In genomic region chr5:159262859-159263568, GRCh38 we compare ENCODE assay signal across 9 cellular contexts. TPM values are rescaled to one million over a fixed set of nuclear protein-coding genes. Genes with fewer than 3 reads are reported as not detected.
A peak's percentile ranks its signal among the peaks of the same experiment; 100 is the strongest.
DNase-seq lines count a peak whose midpoint lies in the region; ATAC-seq, FAIRE-seq and TF ChIP-seq lines count a peak whose summit lies in the region.
"Had no signal": no experiment of that assay in that cellular context is flagged by ENCODE, and none has a peak within 500 bp of the region (broad histone marks: within the 10 kb centered on the region; RNA-seq: fewer than 3 reads in every experiment).

TSS of gene UBLCP1 (plus strand) at chr5:159263290. CDS start at chr5:159268916, 5,626 bp downstream.

- no peaks in the 10 kb centered on the region for H4K20me1 ChIP-seq in keratinocyte (ENCODE audit: control insufficient read depth, extremely low read depth, insufficient read depth, low read length)

- H3K4me1 ChIP-seq in keratinocyte (ENCODE audit: control insufficient read depth, extremely low read depth, insufficient read depth, low read length), result peaks cover 15% of the 10 kb centered on the region

- peak within 1 kb of the TSS; percentile 96 for H3K4me3 ChIP-seq in AG10803 (ENCODE audit: low read length)
- H3K4me3 ChIP-seq in keratinocyte (ENCODE audit: control insufficient read depth in 2 of 3, extremely low read depth in 1 of 3, insufficient read depth in 2 of 3, low read depth in 1 of 3, low read length in 3 of 3), result peak within 1 kb of the TSS; percentile 81 to 95 (median 83)

- dilution Hi-C loops in keratinocyte (cut with MboI; ENCODE audit: extremely low pct_ligation_motif_present, low sequenced_read_pairs), result no loop called here

- ATAC-seq in GM19043 (IDR thresholded peaks at IDR 0.05; ENCODE audit: low read depth, unreplicated experiment) (peak; percentile 88), HG03354 (IDR thresholded peaks at IDR 0.05; ENCODE audit: poor library complexity, severe bottlenecking, unreplicated experiment) (peak; percentile 92)

- peak within 1 kb of the TSS; percentile 95 for H3K27ac ChIP-seq in keratinocyte (ENCODE audit: control insufficient read depth, insufficient read depth, low read length)

- peak within 1 kb of the TSS; percentile 79 for H3K4me2 ChIP-seq in keratinocyte (ENCODE audit: control insufficient read depth, extremely low read depth, insufficient read depth, low read depth, low read length)

- no peaks in the 10 kb centered on the region for H3K9me1 ChIP-seq in keratinocyte (ENCODE audit: control insufficient read depth, extremely low read depth, insufficient read depth, low read length)

- H3K27me3 ChIP-seq in keratinocyte (ENCODE audit: control insufficient read depth, extremely low read depth, insufficient read depth, low read length), result no peaks in the 10 kb centered on the region

- H3K36me3 ChIP-seq in keratinocyte (ENCODE audit: control insufficient read depth in 2 of 2, extremely low read depth in 1 of 2, insufficient read depth in 2 of 2, low read length in 2 of 2), result peaks cover 0 to 3% of the 10 kb centered on the region in 2 experiments

- DNase-seq in AG10803 (ENCODE audit: low read depth) (peak; percentile 71), NCI-H460 (ENCODE audit: extremely low read depth, low read depth) (peak; percentile 74), cerebellar cortex (ENCODE audit: low spot score) (peak; percentile 87), keratinocyte (ENCODE audit: low read depth, low spot score) (no peak)
- peak; percentile 78 for DNase-seq in activated CD4-positive, CD25-positive, alpha-beta regulatory T cell treated with anti-CD3 and anti-CD28 coated beads, Interleukin-2, amount 50 U/mL, for 72 hours
- peak; percentile 56 to 57 for DNase-seq in stimulated activated CD4-positive, alpha-beta T cell treated with anti-CD3 and anti-CD28 coated beads, Interleukin-15, amount 100 ng/mL, for 1 hour (ENCODE audit: low read depth in 1 of 2, low spot score in 1 of 2)

- H3K9ac ChIP-seq in keratinocyte (ENCODE audit: control insufficient read depth, extremely low read depth, insufficient read depth, low read length), result peak within 1 kb of the TSS; percentile 90

- H2AFZ ChIP-seq in keratinocyte (ENCODE audit: control insufficient read depth, low read length), result peak within 1 kb of the TSS; percentile 78

- TF ChIP-seq CTCF in AG10803 (conservative IDR thresholded peaks at IDR 0.05; ENCODE audit: low read length) (no peak), keratinocyte (optimal IDR thresholded peaks at IDR 0.05 in 1 of 3, IDR thresholded peaks at IDR 0.05 in 1 of 3, conservative IDR thresholded peaks at IDR 0.05 in 1 of 3; ENCODE audit: extremely low read depth in 1 of 3, insufficient read depth in 2 of 3, low read length in 3 of 3) (no peak)

- peak; percentile 81 for FAIRE-seq in keratinocyte (lab: Jason Lieb, UNC)
- FAIRE-seq: TTC549 had no signal

- H3K9me3 ChIP-seq in keratinocyte (ENCODE audit: control insufficient read depth, low read depth, low read length), result no peaks in the 10 kb centered on the region

- peaks cover 46% of the 10 kb centered on the region for H3K79me2 ChIP-seq in keratinocyte (ENCODE audit: control insufficient read depth, insufficient read depth, low read length)

RNA-seq across cellular contexts. Expression of gene UBLCP1, which starts in this region (rescaled TPM):
- 55.6 and 56.1 TPM in 2 replicates for total RNA-seq in NCI-H460 (2014; rRNA removed; shearing (Covaris generic))
- polyA plus RNA-seq in NCI-H460 (2014; cell fraction: nucleus; rRNA removed), result 14.5 and 30.2 TPM in 2 replicates
- polyA plus RNA-seq in keratinocyte, result 21.6 to 42.5 TPM (median 26.7 TPM) in 3 replicates
- polyA plus RNA-seq in keratinocyte (2011; ENCODE audit: low read depth), result 43.7 TPM
- polyA plus RNA-seq in keratinocyte (2011; cell fraction: cytosol; rRNA removed), result 23.8 and 44.7 TPM in 2 replicates
- polyA plus RNA-seq in keratinocyte (2011; cell fraction: nucleus; rRNA removed), result 18.1 and 29.8 TPM in 2 replicates
- 23.1 and 29.9 TPM in 2 replicates for polyA plus RNA-seq in keratinocyte (2012; ENCODE audit: low replicate concordance)
- 1.9 to 13.1 TPM (median 4.1 TPM) in 3 replicates for polyA minus RNA-seq in keratinocyte
- polyA minus RNA-seq in keratinocyte (2011; cell fraction: cytosol; rRNA and poly(A)+ RNA removed), result 7.1 TPM
- 5.9 and 10.6 TPM in 2 replicates for polyA minus RNA-seq in keratinocyte (2011; cell fraction: nucleus; rRNA and poly(A)+ RNA removed)
